8 cellular contexts compared by ENCODE assay signal in genomic region chr9:28059192-28059591, GRCh38.
"Had no signal": no experiment of that assay in that cellular context is flagged by ENCODE, and none has a peak within 500 bp of the region (broad histone marks: within the 10 kb centered on the region; RNA-seq: fewer than 3 reads in every experiment).

No MANE protein-coding gene starts in this region.

- DNase-seq: H7, HFFc6, IMR-90 had no signal

- H3K4me2 ChIP-seq: GM23338 had no signal

- H3K4me3 Mint-ChIP-seq: GM23338, HFFc6 had no signal

- H3K36me3 ChIP-seq: HAP-1 had no signal

- H3K4me3 ChIP-seq: GM23338, HAP-1, K562 had no signal

- H3K27ac Mint-ChIP-seq: GM23338, HFFc6 had no signal

- ATAC-seq: GM23338, HCT116, K562 had no signal

- H2AFZ ChIP-seq: GM23338 had no signal

- H3K9me3 Mint-ChIP-seq: GM23338 had no signal

- FAIRE-seq: HTR-8/SVneo, K562 had no signal

- H3K9me3 ChIP-seq: HAP-1 had no signal
